ENCODE assay signal across 39 cellular contexts in genomic region chr18:38170845-38171244, GRCh38.
"Had no signal": no experiment of that assay in that cellular context is flagged by ENCODE, and none has a peak within 500 bp of the region (broad histone marks: within the 10 kb centered on the region; RNA-seq: fewer than 3 reads in every experiment).

No MANE protein-coding gene starts in this region.

- H3K4me3 ChIP-seq: adrenal gland, ascending aorta, body of pancreas, breast epithelium, cardiac muscle cell had no signal

- H3K9me3 ChIP-seq: adrenal gland, ascending aorta, body of pancreas had no signal

- H3K27me3 Mint-ChIP-seq: activated naive CD4-positive, alpha-beta T cell treated with anti-CD3 and anti-CD28 coated beads, Interleukin-2, amount 50 U/mL, for 24 hours; activated naive CD8-positive, alpha-beta T cell; activated naive CD8-positive, alpha-beta T cell treated with anti-CD3 and anti-CD28 coated beads for 36 hours; activated naive CD8-positive, alpha-beta T cell treated with anti-CD3 and anti-CD28 coated beads, Interleukin-2, amount 10 ng/mL, durations not matched to agents 7 days and 5 days; activated naive CD8-positive, alpha-beta T cell treated with anti-CD3 and anti-CD28 coated beads, Interleukin-2, amount 50 U/mL, for 24 hours; activated T-cell treated with anti-CD3 and anti-CD28 coated beads, Interleukin-2, amount 50 U/mL, for 24 hours; activated T-helper 17 cell treated with anti-CD3 and anti-CD28 coated beads, Interleukin-2, amount 50 U/mL, for 72 hours; brain; central memory CD8-positive, alpha-beta T cell had no signal

- DNase-seq: activated effector memory CD4-positive, alpha-beta T cell treated with anti-CD3 and anti-CD28 coated beads, Interleukin-2, amount 50 U/mL, for 16 hours; activated effector memory CD4-positive, alpha-beta T cell treated with Interleukin-2 at 50 U/mL for 16 hours; activated gamma-delta T cell; activated gamma-delta T cell treated with Interleukin-2 at 50 U/mL for 16 hours; activated naive CD4-positive, alpha-beta T cell; activated naive CD4-positive, alpha-beta T cell treated with anti-CD3 and anti-CD28 coated beads for 36 hours; activated naive CD4-positive, alpha-beta T cell treated with anti-CD3 and anti-CD28 coated beads, Interleukin-2, amount 50 U/mL, for 16 hours; activated naive CD4-positive, alpha-beta T cell treated with Interleukin-2 at 50 U/mL for 16 hours; activated naive CD8-positive, alpha-beta T cell treated with anti-CD3 and anti-CD28 coated beads for 36 hours; activated naive CD8-positive, alpha-beta T cell treated with anti-CD3 and anti-CD28 coated beads, Interleukin-2, amount 10 ng/mL, durations not matched to agents 7 days and 5 days; activated naive CD8-positive, alpha-beta T cell treated with anti-CD3 and anti-CD28 coated beads, Interleukin-2, amount 50 U/mL, for 24 hours; activated T-cell treated with anti-CD3 and anti-CD28 coated beads, Interleukin-2, amount 50 U/mL, for 1 hour; activated T-cell treated with anti-CD3 and anti-CD28 coated beads, Interleukin-2, amount 50 U/mL, for 24 hours; activated T-cell treated with anti-CD3 and anti-CD28 coated beads, Interleukin-2, amount 50 U/mL, for 4 hours; activated T-cell treated with anti-CD3 and anti-CD28 coated beads, Interleukin-2, amount 50 U/mL, for 48 hours; activated T-cell treated with anti-CD3 and anti-CD28 coated beads, Interleukin-2, amount 50 U/mL, for 72 hours; adrenal gland; amniotic stem cell; amygdala; anterior cingulate cortex; aorta; body of pancreas; brain microvascular endothelial cell; caudate nucleus; central memory CD4-positive, alpha-beta T cell; cerebellar nuclear complex had no signal

- H3K27me3 ChIP-seq: adrenal gland, ascending aorta, body of pancreas, brain microvascular endothelial cell, breast epithelium, cardiac muscle cell had no signal

- FAIRE-seq: astrocyte, bronchial epithelial cell had no signal

- H3K9me3 Mint-ChIP-seq: activated naive CD8-positive, alpha-beta T cell treated with anti-CD3 and anti-CD28 coated beads for 36 hours; activated naive CD8-positive, alpha-beta T cell treated with anti-CD3 and anti-CD28 coated beads, Interleukin-2, amount 10 ng/mL, durations not matched to agents 7 days and 5 days; activated T-helper 1 cell treated with anti-CD3 and anti-CD28 coated beads, Interleukin-12 subunit alpha, Interleukin-12 subunit beta, Interleukin-2, Interleukin-4 antibody, amounts not matched to agents 30 ng/mL and 10 ng/mL and 1 ng/mL, durations not matched to agents 14 hours and 24 hours and 36 hours; activated T-helper 2 cell treated with anti-CD3 and anti-CD28 coated beads, Interferon-gamma antibody, Interleukin-2, Interleukin-4, amounts not matched to agents 10 μg/mL and 5 μg/mL and 100 μg/mL, durations not matched to agents 14 hours and 24 hours and 36 hours had no signal

- H3K27ac Mint-ChIP-seq: activated naive CD4-positive, alpha-beta T cell treated with anti-CD3 and anti-CD28 coated beads for 36 hours; activated naive CD4-positive, alpha-beta T cell treated with anti-CD3 and anti-CD28 coated beads, Interleukin-2, amount 50 U/mL, for 24 hours; activated naive CD4-positive, alpha-beta T cell treated with anti-CD3 and anti-CD28 coated beads, Interleukin-2, amount 50 U/mL, for 72 hours; activated naive CD8-positive, alpha-beta T cell; activated naive CD8-positive, alpha-beta T cell treated with anti-CD3 and anti-CD28 coated beads for 36 hours; activated naive CD8-positive, alpha-beta T cell treated with anti-CD3 and anti-CD28 coated beads, Interleukin-2, amount 10 ng/mL, durations not matched to agents 7 days and 5 days; activated naive CD8-positive, alpha-beta T cell treated with anti-CD3 and anti-CD28 coated beads, Interleukin-2, amount 50 U/mL, for 24 hours; activated T-cell treated with anti-CD3 and anti-CD28 coated beads, Interleukin-2, amount 50 U/mL, for 24 hours; activated T-cell treated with anti-CD3 and anti-CD28 coated beads, Interleukin-2, amount 50 U/mL, for 72 hours; activated T-helper 1 cell treated with anti-CD3 and anti-CD28 coated beads, Interleukin-12 subunit alpha, Interleukin-12 subunit beta, Interleukin-2, Interleukin-4 antibody, amounts not matched to agents 30 ng/mL and 10 ng/mL and 1 ng/mL, durations not matched to agents 14 hours and 24 hours and 36 hours; activated T-helper 17 cell treated with anti-CD3 and anti-CD28 coated beads, Interleukin-2, amount 50 U/mL, for 72 hours; activated T-helper 2 cell treated with anti-CD3 and anti-CD28 coated beads, Interferon-gamma antibody, Interleukin-2, Interleukin-4, amounts not matched to agents 10 μg/mL and 5 μg/mL and 100 μg/mL, durations not matched to agents 14 hours and 24 hours and 36 hours; brain had no signal

- H3K4me1 ChIP-seq: adrenal gland, ascending aorta, breast epithelium had no signal

- H3K36me3 ChIP-seq: adrenal gland, ascending aorta, brain microvascular endothelial cell, breast epithelium, cardiac muscle cell had no signal

- H3K4me1 Mint-ChIP-seq: activated naive CD4-positive, alpha-beta T cell treated with anti-CD3 and anti-CD28 coated beads, Interleukin-2, amount 50 U/mL, for 24 hours; activated naive CD8-positive, alpha-beta T cell treated with anti-CD3 and anti-CD28 coated beads for 36 hours; activated naive CD8-positive, alpha-beta T cell treated with anti-CD3 and anti-CD28 coated beads, Interleukin-2, amount 10 ng/mL, durations not matched to agents 7 days and 5 days; activated naive CD8-positive, alpha-beta T cell treated with anti-CD3 and anti-CD28 coated beads, Interleukin-2, amount 50 U/mL, for 24 hours; activated T-helper 17 cell treated with anti-CD3 and anti-CD28 coated beads, Interleukin-2, amount 50 U/mL, for 72 hours; central memory CD8-positive, alpha-beta T cell had no signal

- H3K4me3 Mint-ChIP-seq: activated naive CD4-positive, alpha-beta T cell treated with anti-CD3 and anti-CD28 coated beads for 36 hours; activated naive CD4-positive, alpha-beta T cell treated with anti-CD3 and anti-CD28 coated beads, Interleukin-2, amount 50 U/mL, for 24 hours; activated naive CD8-positive, alpha-beta T cell; activated naive CD8-positive, alpha-beta T cell treated with anti-CD3 and anti-CD28 coated beads for 36 hours; activated naive CD8-positive, alpha-beta T cell treated with anti-CD3 and anti-CD28 coated beads, Interleukin-2, amount 10 ng/mL, durations not matched to agents 7 days and 5 days; activated naive CD8-positive, alpha-beta T cell treated with anti-CD3 and anti-CD28 coated beads, Interleukin-2, amount 50 U/mL, for 24 hours; activated T-cell treated with anti-CD3 and anti-CD28 coated beads, Interleukin-2, amount 50 U/mL, for 24 hours; activated T-cell treated with anti-CD3 and anti-CD28 coated beads, Interleukin-2, amount 50 U/mL, for 4 hours; activated T-cell treated with anti-CD3 and anti-CD28 coated beads, Interleukin-2, amount 50 U/mL, for 72 hours; activated T-helper 1 cell treated with anti-CD3 and anti-CD28 coated beads, Interleukin-12 subunit alpha, Interleukin-12 subunit beta, Interleukin-2, Interleukin-4 antibody, amounts not matched to agents 30 ng/mL and 10 ng/mL and 1 ng/mL, durations not matched to agents 14 hours and 24 hours and 36 hours; activated T-helper 17 cell treated with anti-CD3 and anti-CD28 coated beads, Interleukin-2, amount 50 U/mL, for 72 hours; brain; central memory CD8-positive, alpha-beta T cell had no signal

- H3K36me3 Mint-ChIP-seq: activated naive CD4-positive, alpha-beta T cell treated with anti-CD3 and anti-CD28 coated beads, Interleukin-2, amount 50 U/mL, for 24 hours; activated naive CD4-positive, alpha-beta T cell treated with anti-CD3 and anti-CD28 coated beads, Interleukin-2, amount 50 U/mL, for 72 hours; activated naive CD8-positive, alpha-beta T cell; activated naive CD8-positive, alpha-beta T cell treated with anti-CD3 and anti-CD28 coated beads for 36 hours; activated naive CD8-positive, alpha-beta T cell treated with anti-CD3 and anti-CD28 coated beads, Interleukin-2, amount 10 ng/mL, durations not matched to agents 7 days and 5 days; brain had no signal

- H3K27ac ChIP-seq: adrenal gland, ascending aorta, body of pancreas, brain microvascular endothelial cell, breast epithelium, cardiac muscle cell had no signal

- ATAC-seq: activated naive CD4-positive, alpha-beta T cell treated with anti-CD3 and anti-CD28 coated beads, Interleukin-2, amount 50 U/mL, for 72 hours; activated naive CD8-positive, alpha-beta T cell treated with anti-CD3 and anti-CD28 coated beads, Interleukin-2, amount 50 U/mL, for 24 hours; activated T-cell treated with anti-CD3 and anti-CD28 coated beads, Interleukin-2, amount 50 U/mL, for 4 hours; activated T-cell treated with anti-CD3 and anti-CD28 coated beads, Interleukin-2, amount 50 U/mL, for 72 hours; activated T-helper 17 cell treated with anti-CD3 and anti-CD28 coated beads, Interleukin-2, amount 50 U/mL, for 72 hours; body of pancreas had no signal
